Comparison of ENCODE assay signal across 31 cellular contexts in the genomic region with DNA sequence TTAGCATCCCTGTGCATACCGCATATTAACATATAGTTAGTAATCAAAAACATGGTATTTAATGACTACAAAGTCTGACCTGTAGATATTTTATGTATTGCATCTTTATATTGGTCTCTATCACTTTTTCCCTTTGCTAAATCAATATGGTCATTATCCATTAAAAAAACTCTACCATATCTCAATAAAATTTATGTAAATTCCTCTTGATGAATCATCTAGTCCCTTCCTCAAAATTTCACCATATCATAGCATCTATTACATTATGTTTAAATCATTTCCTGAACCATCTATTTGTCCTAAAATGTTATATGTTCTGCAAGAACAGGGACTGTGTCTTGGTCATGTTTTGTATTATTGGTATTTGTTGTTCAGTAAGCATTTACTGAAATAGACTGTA. TPM values are rescaled to one million over a fixed set of nuclear protein-coding genes. Genes with fewer than 3 reads are reported as not detected.
"Had no signal": no experiment of that assay in that cellular context is flagged by ENCODE, and none has a peak within 500 bp of the region (broad histone marks: within the 10 kb centered on the region; RNA-seq: fewer than 3 reads in every experiment).

No MANE protein-coding gene starts in this region.

- H3K27me3 ChIP-seq: ascending aorta, breast epithelium, cardiac muscle cell, dorsolateral prefrontal cortex, esophagus muscularis mucosa, gastroesophageal sphincter, heart right ventricle had no signal

- DNase-seq: activated CD4-positive, alpha-beta memory T cell treated with anti-CD3 and anti-CD28 coated beads for 36 hours; activated CD4-positive, alpha-beta T cell treated with anti-CD3 and anti-CD28 coated beads for 36 hours; activated CD4-positive, alpha-beta T cell treated with anti-CD3 and anti-CD28 coated beads, Interleukin-2, amount 10 ng/mL, durations not matched to agents 24 days and 14 days; activated CD4-positive, CD25-positive, alpha-beta regulatory T cell; activated CD4-positive, CD25-positive, alpha-beta regulatory T cell treated with anti-CD3 and anti-CD28 coated beads, Interleukin-2, amount 50 U/mL, for 72 hours; activated CD8-positive, alpha-beta memory T cell treated with anti-CD3 and anti-CD28 coated beads, Interleukin-2, amount 50 U/mL, for 48 hours; activated gamma-delta T cell; activated naive CD4-positive, alpha-beta T cell; activated naive CD4-positive, alpha-beta T cell treated with anti-CD3 and anti-CD28 coated beads, Interleukin-2, amount 10 ng/mL, durations not matched to agents 7 days and 5 days; activated naive CD8-positive, alpha-beta T cell treated with anti-CD3 and anti-CD28 coated beads, Interleukin-2, amount 10 ng/mL, durations not matched to agents 7 days and 5 days; activated T-cell treated with anti-CD3 and anti-CD28 coated beads for 4 hours; activated T-cell treated with anti-CD3 and anti-CD28 coated beads, Interleukin-2, amount 50 U/mL, for 24 hours; activated T-cell treated with anti-CD3 and anti-CD28 coated beads, Interleukin-2, amount 50 U/mL, for 72 hours; dorsolateral prefrontal cortex; effector memory CD4-positive, alpha-beta T cell; endodermal cell; erythroblast; foreskin melanocyte; heart right ventricle; T-helper 2 cell had no signal

- H3K4me3 Mint-ChIP-seq: activated CD4-positive, alpha-beta memory T cell treated with anti-CD3 and anti-CD28 coated beads for 36 hours; activated CD4-positive, alpha-beta T cell treated with anti-CD3 and anti-CD28 coated beads for 36 hours; activated CD4-positive, alpha-beta T cell treated with anti-CD3 and anti-CD28 coated beads, Interleukin-2, amount 10 ng/mL, durations not matched to agents 24 days and 14 days; activated naive CD4-positive, alpha-beta T cell treated with anti-CD3 and anti-CD28 coated beads, Interleukin-2, amount 10 ng/mL, durations not matched to agents 7 days and 5 days; activated naive CD8-positive, alpha-beta T cell treated with anti-CD3 and anti-CD28 coated beads, Interleukin-2, amount 10 ng/mL, durations not matched to agents 7 days and 5 days; activated T-cell treated with anti-CD3 and anti-CD28 coated beads, Interleukin-2, amount 50 U/mL, for 24 hours; activated T-cell treated with anti-CD3 and anti-CD28 coated beads, Interleukin-2, amount 50 U/mL, for 72 hours; central memory CD8-positive, alpha-beta T cell; dendritic cell treated with granulocyte-macrophage colony-stimulating factor and Interleukin-4, amounts not matched to agents 40 ng/mL and 50 ng/mL, for 4 days; endodermal cell had no signal

- H3K9me3 Mint-ChIP-seq: activated CD4-positive, alpha-beta memory T cell treated with anti-CD3 and anti-CD28 coated beads for 36 hours; activated CD4-positive, alpha-beta T cell treated with anti-CD3 and anti-CD28 coated beads, Interleukin-2, amount 10 ng/mL, durations not matched to agents 24 days and 14 days; activated naive CD4-positive, alpha-beta T cell treated with anti-CD3 and anti-CD28 coated beads, Interleukin-2, amount 10 ng/mL, durations not matched to agents 7 days and 5 days; activated naive CD4-positive, alpha-beta T cell treated with anti-CD3 and anti-CD28 coated beads, Interleukin-2, amount 50 U/mL, for 72 hours; activated naive CD8-positive, alpha-beta T cell treated with anti-CD3 and anti-CD28 coated beads, Interleukin-2, amount 10 ng/mL, durations not matched to agents 7 days and 5 days; activated T-cell treated with anti-CD3 and anti-CD28 coated beads, Interleukin-2, amount 50 U/mL, for 24 hours; activated T-cell treated with anti-CD3 and anti-CD28 coated beads, Interleukin-2, amount 50 U/mL, for 72 hours; brain; central memory CD8-positive, alpha-beta T cell; dendritic cell treated with granulocyte-macrophage colony-stimulating factor and Interleukin-4, amounts not matched to agents 40 ng/mL and 50 ng/mL, for 4 days; endodermal cell had no signal

- H3K36me3 Mint-ChIP-seq: activated CD4-positive, alpha-beta memory T cell treated with anti-CD3 and anti-CD28 coated beads for 36 hours; activated naive CD4-positive, alpha-beta T cell treated with anti-CD3 and anti-CD28 coated beads, Interleukin-2, amount 10 ng/mL, durations not matched to agents 7 days and 5 days; activated naive CD4-positive, alpha-beta T cell treated with anti-CD3 and anti-CD28 coated beads, Interleukin-2, amount 50 U/mL, for 72 hours; activated naive CD8-positive, alpha-beta T cell treated with anti-CD3 and anti-CD28 coated beads, Interleukin-2, amount 10 ng/mL, durations not matched to agents 7 days and 5 days; brain had no signal

- H3K4me1 Mint-ChIP-seq: activated CD4-positive, alpha-beta T cell treated with anti-CD3 and anti-CD28 coated beads for 36 hours; activated CD4-positive, alpha-beta T cell treated with anti-CD3 and anti-CD28 coated beads, Interleukin-2, amount 10 ng/mL, durations not matched to agents 24 days and 14 days; activated naive CD4-positive, alpha-beta T cell treated with anti-CD3 and anti-CD28 coated beads, Interleukin-2, amount 10 ng/mL, durations not matched to agents 7 days and 5 days; activated naive CD8-positive, alpha-beta T cell treated with anti-CD3 and anti-CD28 coated beads, Interleukin-2, amount 10 ng/mL, durations not matched to agents 7 days and 5 days; central memory CD8-positive, alpha-beta T cell; endodermal cell had no signal

- H3K9me3 ChIP-seq: ascending aorta, breast epithelium, esophagus muscularis mucosa, gastroesophageal sphincter, heart right ventricle had no signal

- H3K4me1 ChIP-seq: ascending aorta, breast epithelium, esophagus muscularis mucosa, gastroesophageal sphincter had no signal

- H3K27ac Mint-ChIP-seq: activated CD4-positive, alpha-beta memory T cell treated with anti-CD3 and anti-CD28 coated beads for 36 hours; activated CD4-positive, alpha-beta T cell treated with anti-CD3 and anti-CD28 coated beads for 36 hours; activated CD4-positive, alpha-beta T cell treated with anti-CD3 and anti-CD28 coated beads, Interleukin-2, amount 10 ng/mL, durations not matched to agents 24 days and 14 days; activated naive CD4-positive, alpha-beta T cell treated with anti-CD3 and anti-CD28 coated beads, Interleukin-2, amount 10 ng/mL, durations not matched to agents 7 days and 5 days; activated naive CD4-positive, alpha-beta T cell treated with anti-CD3 and anti-CD28 coated beads, Interleukin-2, amount 50 U/mL, for 72 hours; activated naive CD8-positive, alpha-beta T cell treated with anti-CD3 and anti-CD28 coated beads, Interleukin-2, amount 10 ng/mL, durations not matched to agents 7 days and 5 days; activated T-cell treated with anti-CD3 and anti-CD28 coated beads, Interleukin-2, amount 50 U/mL, for 24 hours; activated T-cell treated with anti-CD3 and anti-CD28 coated beads, Interleukin-2, amount 50 U/mL, for 72 hours; brain; dendritic cell treated with granulocyte-macrophage colony-stimulating factor and Interleukin-4, amounts not matched to agents 40 ng/mL and 50 ng/mL, for 4 days; endodermal cell had no signal

- H3K27ac ChIP-seq: ascending aorta, breast epithelium, cardiac muscle cell, coronary artery, esophagus muscularis mucosa, gastroesophageal sphincter, heart right ventricle had no signal

- H3K36me3 ChIP-seq: ascending aorta, breast epithelium, cardiac muscle cell, esophagus muscularis mucosa, gastroesophageal sphincter, heart right ventricle had no signal

- H3K4me3 ChIP-seq: ascending aorta, breast epithelium, cardiac muscle cell, coronary artery, esophagus muscularis mucosa, gastroesophageal sphincter, heart right ventricle had no signal

- ATAC-seq: activated CD4-positive, alpha-beta T cell treated with anti-CD3 and anti-CD28 coated beads for 36 hours; activated naive CD4-positive, alpha-beta T cell treated with anti-CD3 and anti-CD28 coated beads, Interleukin-2, amount 50 U/mL, for 72 hours; activated T-cell treated with anti-CD3 and anti-CD28 coated beads, Interleukin-2, amount 50 U/mL, for 72 hours; gastroesophageal sphincter; heart right ventricle had no signal

RNA-seq across cellular contexts. Expression of a gene that starts 45.6 kb away (rescaled TPM):
- total RNA-seq: activated CD4-positive, alpha-beta memory T cell treated with anti-CD3 and anti-CD28 coated beads for 36 hours; activated CD4-positive, alpha-beta T cell treated with anti-CD3 and anti-CD28 coated beads for 36 hours; activated CD4-positive, alpha-beta T cell treated with anti-CD3 and anti-CD28 coated beads, Interleukin-2, amount 10 ng/mL, durations not matched to agents 24 days and 14 days; activated naive CD4-positive, alpha-beta T cell treated with anti-CD3 and anti-CD28 coated beads, Interleukin-2, amount 50 U/mL, for 72 hours; activated naive CD8-positive, alpha-beta T cell treated with anti-CD3 and anti-CD28 coated beads, Interleukin-2, amount 10 ng/mL, durations not matched to agents 7 days and 5 days; activated T-cell treated with anti-CD3 and anti-CD28 coated beads, Interleukin-2, amount 50 U/mL, for 72 hours; T-helper 1 cell treated with Interleukin-12 subunit alpha and Interleukin-12 subunit beta and Interleukin-4 antibody, amounts not matched to agents 30 ng/mL and 1 ng/mL, for 36 hours had no signal
